In genomic region chr12:15322164-15323054, GRCh38 we compare ENCODE assay signal across 9 cellular contexts.
DNase-seq lines count a peak whose midpoint lies in the region; ATAC-seq and TF ChIP-seq lines count a peak whose summit lies in the region.
"Had no signal": no experiment of that assay in that cellular context is flagged by ENCODE, and none has a peak within 500 bp of the region (broad histone marks: within the 10 kb centered on the region; RNA-seq: fewer than 3 reads in every experiment).

PTPRO (plus strand) TSS chr12:15322508.

- TF ChIP-seq CTCF in coronary artery (IDR thresholded peaks at IDR 0.05): no peak

- no peak within 1 kb of the TSS for H3K27ac ChIP-seq in coronary artery
- H3K27ac ChIP-seq: epithelial cell of prostate had no signal

- H3K4me3 ChIP-seq in coronary artery: peak within 1 kb of the TSS; percentile 71
- no peak within 1 kb of the TSS for H3K4me3 ChIP-seq in mucosa of stomach (ENCODE audit: low read length)

- peak within 1 kb of the TSS; percentile 42 for H3K9ac ChIP-seq in mucosa of stomach (ENCODE audit: low read length)

- H3K4me1 ChIP-seq in mucosa of stomach (ENCODE audit: control insufficient read depth, insufficient read depth, low read length): no peaks in the 10 kb centered on the region

- H3K27me3 ChIP-seq in mucosa of stomach (ENCODE audit: control insufficient read depth, insufficient read depth, low read length): peaks cover 17% of the 10 kb centered on the region

- H3K36me3 ChIP-seq in mucosa of stomach (ENCODE audit: control insufficient read depth, insufficient read depth, low read length): no peaks in the 10 kb centered on the region

- DNase-seq in DMS153 treated with DMSO at 0.1 percent for 48 hours (lab: John Stamatoyannopoulos, UW; ENCODE audit: unreplicated experiment) (peak; percentile 29), NCI-H146 treated with DMSO at 0.1 percent for 48 hours (lab: John Stamatoyannopoulos, UW; ENCODE audit: unreplicated experiment) (peak; percentile 66), coronary artery (ENCODE audit: low spot score) (no peak), germinal center (ENCODE audit: low spot score) (no peak)
- no peak for DNase-seq in stimulated activated CD4-positive, alpha-beta T cell treated with anti-CD3 and anti-CD28 coated beads, Interleukin-4, amount 100 ng/mL, for 24 hours

- no peaks in the 10 kb centered on the region for H3K9me3 ChIP-seq in mucosa of stomach (ENCODE audit: control insufficient read depth, low read length)

- ATAC-seq in HG02623 (IDR thresholded peaks at IDR 0.05; ENCODE audit: unreplicated experiment) (no peak), HG02870 (IDR thresholded peaks at IDR 0.05; ENCODE audit: unreplicated experiment) (no peak)

Comparison
In these comparisons a context has a peak if more than half of its experiments do, and no peak if none do; other contexts are left out.
1. DNase-seq: peak in DMS153 treated with DMSO at 0.1 percent for 48 hours (single experiment) and NCI-H146 treated with DMSO at 0.1 percent for 48 hours (single experiment); none in coronary artery (single experiment), stimulated activated CD4-positive, alpha-beta T cell treated with anti-CD3 and anti-CD28 coated beads, Interleukin-4, amount 100 ng/mL, for 24 hours (single experiment) and germinal center (single experiment).